17 cellular contexts compared by ENCODE assay signal in the genomic region with DNA sequence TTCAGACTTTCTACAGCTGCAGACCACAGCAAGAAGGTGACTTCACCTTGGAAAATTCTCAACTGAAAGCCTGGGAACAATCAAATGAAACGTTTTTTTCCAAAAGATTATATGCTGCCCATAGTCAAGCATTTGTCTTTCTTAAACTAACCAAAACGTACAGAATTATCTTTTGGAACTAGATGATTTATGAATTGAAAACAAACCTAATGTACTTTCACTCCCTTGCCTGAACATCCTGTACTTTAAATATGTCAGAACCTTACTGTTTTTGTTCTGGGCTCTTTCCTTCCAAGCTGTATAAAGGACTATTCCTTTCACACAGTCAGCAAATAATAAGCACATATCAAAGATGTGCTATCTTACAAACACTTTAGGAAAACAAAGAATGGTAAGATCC.
DNase-seq lines count a peak whose midpoint lies in the region; ATAC-seq and TF ChIP-seq lines count a peak whose summit lies in the region.
"Had no signal": no experiment of that assay in that cellular context is flagged by ENCODE, and none has a peak within 500 bp of the region (broad histone marks: within the 10 kb centered on the region; RNA-seq: fewer than 3 reads in every experiment).

No MANE protein-coding gene starts in this region.

- H3K9me3 ChIP-seq in esophagus squamous epithelium: no peaks in the 10 kb centered on the region
- no peaks in the 10 kb centered on the region for H3K9me3 ChIP-seq in naive thymus-derived CD4-positive, alpha-beta T cell (ENCODE audit: control insufficient read depth in 2 of 3, low read length in 3 of 3)
- H3K9me3 ChIP-seq: BE2C, lower lobe of right lung had no signal

- ATAC-seq in T-cell (replicated peaks in 1 of 4) (peak in 3 of 4 experiments; percentile 33 to 53 (median 40)), GM18511 (IDR thresholded peaks at IDR 0.05; ENCODE audit: unreplicated experiment) (no peak)
- no peak for ATAC-seq in naive thymus-derived CD4-positive, alpha-beta T cell
- ATAC-seq: activated CD8-positive, alpha-beta memory T cell treated with anti-CD3 and anti-CD28 coated beads, Interleukin-2, amount 10 ng/mL, durations not matched to agents 7 days and 5 days had no signal

- H3K36me3 Mint-ChIP-seq in T-cell: no peaks in the 10 kb centered on the region
- H3K36me3 Mint-ChIP-seq in naive thymus-derived CD4-positive, alpha-beta T cell: peaks cover 0 to 14% (median 3%) of the 10 kb centered on the region in 5 donors

- H3K4me3 ChIP-seq in AG10803 (ENCODE audit: low read length) (no peak overlapping the region), esophagus squamous epithelium (no peak overlapping the region)
- H3K4me3 ChIP-seq in naive thymus-derived CD4-positive, alpha-beta T cell (ENCODE audit: low read length): no peak overlapping the region
- H3K4me3 ChIP-seq: coronary artery, lower lobe of right lung had no signal

- H3K27ac ChIP-seq in esophagus squamous epithelium: peak overlapping the region in 3 of 4 donors; percentile 70 to 75 (median 71)
- peak overlapping the region; percentile 67 for H3K27ac ChIP-seq in naive thymus-derived CD4-positive, alpha-beta T cell (ENCODE audit: low read depth, low read length)
- H3K27ac ChIP-seq: coronary artery, lower lobe of right lung, WERI-Rb-1 had no signal

- no peaks in the 10 kb centered on the region for H3K27me3 Mint-ChIP-seq in T-cell
- no peaks in the 10 kb centered on the region for H3K27me3 Mint-ChIP-seq in naive thymus-derived CD4-positive, alpha-beta T cell
- H3K27me3 Mint-ChIP-seq: activated CD8-positive, alpha-beta memory T cell treated with anti-CD3 and anti-CD28 coated beads, Interleukin-2, amount 10 ng/mL, durations not matched to agents 7 days and 5 days had no signal

- H3K9me3 Mint-ChIP-seq in T-cell: peaks cover 0 to 6% (median 0%) of the 10 kb centered on the region in 3 donors
- peaks cover 0 to 7% (median 0%) of the 10 kb centered on the region in 11 donors for H3K9me3 Mint-ChIP-seq in naive thymus-derived CD4-positive, alpha-beta T cell
- H3K9me3 Mint-ChIP-seq: nephron progenitor cell had no signal

- CTCF ChIA-PET in T-cell (lab: Charles Lee): interaction anchor here in 1 of 2 donors (0.6 to 0.8 kb wide), 2 partner anchors 19 to 171 kb away, joined by 3 read pairs; no protein-coding TSS in a partner anchor
- CTCF ChIA-PET in naive thymus-derived CD4-positive, alpha-beta T cell (lab: Charles Lee): interaction anchor here (1.0 to 2.1 kb wide), 3 partner anchors 20 to 140 kb away, joined by 3 to 6 read pairs (median 4); no protein-coding TSS in a partner anchor

- WGBS in esophagus squamous epithelium, 2 donors: 5 to 11% methylated on average over 2 of the region's 2 CpGs

- intact Hi-C loops in esophagus squamous epithelium (cut with DNase I): loop anchor here (5.0 kb wide), 1 partner anchor 63 kb away; the partner anchor contains the start of gene TNFAIP3
- intact Hi-C loops in naive thymus-derived CD4-positive, alpha-beta T cell (cut with micrococcal nuclease): loop anchor here (1.0 to 5.0 kb wide), 2 partner anchors 8 to 303 kb away; partner anchors contain the start of gene PERP (in 1 of the 2)

- no peak for TF ChIP-seq CTCF in AG10803 (conservative IDR thresholded peaks at IDR 0.05; ENCODE audit: low read length)
- no peak for TF ChIP-seq CTCF in esophagus squamous epithelium (IDR thresholded peaks at IDR 0.05)

- H3K27me3 ChIP-seq in esophagus squamous epithelium: no peaks in the 10 kb centered on the region
- no peaks in the 10 kb centered on the region for H3K27me3 ChIP-seq in naive thymus-derived CD4-positive, alpha-beta T cell (ENCODE audit: control insufficient read depth in 2 of 2, insufficient read depth in 2 of 2, low read length in 2 of 2)
- H3K27me3 ChIP-seq: BE2C had no signal

- peak overlapping the region; percentile 61 to 87 for H3K27ac Mint-ChIP-seq in T-cell
- peak overlapping the region; percentile 78 to 94 (median 87) for H3K27ac Mint-ChIP-seq in naive thymus-derived CD4-positive, alpha-beta T cell
- H3K27ac Mint-ChIP-seq: activated CD8-positive, alpha-beta memory T cell treated with anti-CD3 and anti-CD28 coated beads, Interleukin-2, amount 10 ng/mL, durations not matched to agents 7 days and 5 days; nephron progenitor cell had no signal

- no peak for TF ChIP-seq POLR2A in esophagus squamous epithelium (IDR thresholded peaks at IDR 0.05)

- POLR2A ChIA-PET in T-cell (lab: Charles Lee): interaction anchor here in 1 of 2 donors (0.7 kb wide), 1 partner anchor 11 kb away, joined by 3 read pairs; no protein-coding TSS in a partner anchor
- POLR2A ChIA-PET in naive thymus-derived CD4-positive, alpha-beta T cell (lab: Charles Lee): interaction anchor here (0.9 to 3.3 kb wide), 4 partner anchors 9 to 63 kb away, joined by 3 to 22 read pairs (median 8); partner anchors contain the start of gene TNFAIP3

- DNase-seq in AG10803 (ENCODE audit: low read depth) (peak; percentile 12), T-cell (no peak), esophagus squamous epithelium (lab: John Stamatoyannopoulos, UW) (no peak), NCI-H2227 treated with DMSO at 0.1 percent for 48 hours (lab: John Stamatoyannopoulos, UW) (no peak), NCI-H2227 (lab: John Stamatoyannopoulos, UW; ENCODE audit: unreplicated experiment) (no peak)
- DNase-seq in naive thymus-derived CD4-positive, alpha-beta T cell: peak in 2 of 9 donors; percentile 43 to 61
- DNase-seq in stimulated activated CD4-positive, alpha-beta T cell treated with anti-CD3 and anti-CD28 coated beads, Interleukin-12 subunit alpha, Interleukin-12 subunit beta, amount 100 ng/mL, for 4 hours: no peak
- DNase-seq: activated CD8-positive, alpha-beta memory T cell treated with anti-CD3 and anti-CD28 coated beads, Interleukin-2, amount 10 ng/mL, durations not matched to agents 7 days and 5 days; BE2C; DMS79; lower lobe of right lung; NCI-H2081 treated with DMSO at 0.1 percent for 48 hours; NCI-H774; nephron progenitor cell; WERI-Rb-1 had no signal

- H3K4me1 Mint-ChIP-seq in T-cell: peaks cover 46 to 69% (median 56%) of the 10 kb centered on the region in 3 donors
- H3K4me1 Mint-ChIP-seq in naive thymus-derived CD4-positive, alpha-beta T cell: peaks cover 17 to 70% (median 57%) of the 10 kb centered on the region in 7 donors

- H3K36me3 ChIP-seq in esophagus squamous epithelium: no peaks in the 10 kb centered on the region
- H3K36me3 ChIP-seq in naive thymus-derived CD4-positive, alpha-beta T cell (ENCODE audit: control insufficient read depth in 2 of 3, insufficient read depth in 3 of 3, low read length in 3 of 3): no peaks in the 10 kb centered on the region
- H3K36me3 ChIP-seq: BE2C, lower lobe of right lung, WERI-Rb-1 had no signal

- H3K4me3 Mint-ChIP-seq in T-cell: no peak overlapping the region
- peak overlapping the region in 6 of 10 donors; percentile 7 to 62 (median 33) for H3K4me3 Mint-ChIP-seq in naive thymus-derived CD4-positive, alpha-beta T cell
- H3K4me3 Mint-ChIP-seq: activated CD8-positive, alpha-beta memory T cell treated with anti-CD3 and anti-CD28 coated beads, Interleukin-2, amount 10 ng/mL, durations not matched to agents 7 days and 5 days; nephron progenitor cell had no signal

- peaks cover 5 to 45% (median 21%) of the 10 kb centered on the region in 3 donors for H3K4me1 ChIP-seq in esophagus squamous epithelium
- peaks cover 7 to 34% of the 10 kb centered on the region in 2 donors for H3K4me1 ChIP-seq in naive thymus-derived CD4-positive, alpha-beta T cell (ENCODE audit: control insufficient read depth in 2 of 2, insufficient read depth in 2 of 2, low read length in 2 of 2)
- H3K4me1 ChIP-seq: BE2C, lower lobe of right lung had no signal

Comparison
In these comparisons a context has a peak if more than half of its experiments do, and no peak if none do; other contexts are left out.
1. ATAC-seq: peak in T-cell (3 of 4); none in naive thymus-derived CD4-positive, alpha-beta T cell (single experiment) and GM18511 (single experiment).
2. H3K4me3 Mint-ChIP-seq: peak in naive thymus-derived CD4-positive, alpha-beta T cell (6 of 10); none in T-cell (0 of 3).